17 cellular contexts compared by ENCODE assay signal in genomic region chr7:109331423-109331822, GRCh38.
DNase-seq lines count a peak whose midpoint lies in the region; ATAC-seq, FAIRE-seq and TF ChIP-seq lines count a peak whose summit lies in the region.
"Had no signal": no experiment of that assay in that cellular context is flagged by ENCODE, and none has a peak within 500 bp of the region (broad histone marks: within the 10 kb centered on the region; RNA-seq: fewer than 3 reads in every experiment).

No MANE protein-coding gene starts in this region.

- DNase-seq in HepG2 (ENCODE audit: low spot score) (no peak), right lobe of liver (no peak), PC-9 (no peak), kidney (no peak), T-helper 9 cell (no peak), prostate gland (ENCODE audit: low spot score) (no peak)
- DNase-seq: C1 segment of cervical spinal cord; Calu3; CD4-positive, alpha-beta memory T cell; COR-L47; DND-41; GDM1; H9 had no signal

- TF ChIP-seq CTCF in HepG2 (CRISPR knock-in tag; IDR thresholded peaks at IDR 0.05) (no peak), right lobe of liver (IDR thresholded peaks at IDR 0.05) (no peak), PC-9 (conservative IDR thresholded peaks at IDR 0.05) (no peak), kidney (IDR thresholded peaks at IDR 0.05; ENCODE audit: borderline replicate concordance, extremely low read depth, insufficient read depth) (no peak), prostate gland (IDR thresholded peaks at IDR 0.05) (no peak)

- no peaks in the 10 kb centered on the region for H3K4me1 ChIP-seq in HepG2 (ENCODE audit: insufficient read depth, low read length)
- H3K4me1 ChIP-seq in right lobe of liver: no peaks in the 10 kb centered on the region
- H3K4me1 ChIP-seq in PC-9 (replicated peaks; ENCODE audit: insufficient read depth): no peaks in the 10 kb centered on the region
- H3K4me1 ChIP-seq in kidney (ENCODE audit: control insufficient read depth in 1 of 2, insufficient read depth in 1 of 2, low read depth in 1 of 2, low read length in 2 of 2): no peaks in the 10 kb centered on the region
- H3K4me1 ChIP-seq in prostate gland (replicated peaks): no peaks in the 10 kb centered on the region

- BruUV-seq in HepG2 (replicated peaks; lab: Mats Ljungman, UMichigan) (no TSS peak), PC-9 (replicated peaks; lab: Mats Ljungman, UMichigan) (no TSS peak)

- H3K36me3 ChIP-seq in HepG2 (replicated peaks in 1 of 2; ENCODE audit: control insufficient read depth in 1 of 2, insufficient read depth in 2 of 2, low read length in 2 of 2) (no peaks in the 10 kb centered on the region), right lobe of liver (no peaks in the 10 kb centered on the region), PC-9 (ENCODE audit: low read depth) (no peaks in the 10 kb centered on the region), kidney (ENCODE audit: control insufficient read depth in 1 of 2, insufficient read depth in 2 of 2, low read length in 2 of 2) (no peaks in the 10 kb centered on the region), prostate gland (no peaks in the 10 kb centered on the region)

- WGBS in HepG2 (ENCODE audit: low lambda C conversion rate): 3% methylated on average over 4 of the region's 4 CpGs
- WGBS in right lobe of liver (ENCODE audit: insufficient coverage, low coverage, low lambda C conversion rate, missing lambda C conversion rate): 77% methylated on average over 4 of the region's 4 CpGs
- WGBS in prostate gland: 69% methylated on average over 4 of the region's 4 CpGs

- H3K4me3 ChIP-seq in HepG2 (replicated peaks in 1 of 3; ENCODE audit: insufficient read depth in 1 of 3, low read depth in 2 of 3, low read length in 3 of 3) (no peak overlapping the region), right lobe of liver (no peak overlapping the region), PC-9 (no peak overlapping the region), kidney (ENCODE audit: low read length in 2 of 2) (no peak overlapping the region), prostate gland (no peak overlapping the region)
- H3K4me3 ChIP-seq: GM12878, GM23338 had no signal

- H4K20me1 ChIP-seq in HepG2 (ENCODE audit: insufficient read depth, low read length) (no peaks in the 10 kb centered on the region), PC-9 (ENCODE audit: insufficient read depth) (no peaks in the 10 kb centered on the region)

- FAIRE-seq in HepG2 (lab: Jason Lieb, UNC): no peak
- peak; percentile 25 for FAIRE-seq in kidney (lab: Jason Lieb, UNC)
- FAIRE-seq: GM12878 had no signal

- TF ChIP-seq POLR2A in HepG2 (IDR thresholded peaks at IDR 0.05; ENCODE audit: insufficient read depth in 1 of 2, low read depth in 2 of 2, low read length in 2 of 2): no peak
- no peak for TF ChIP-seq POLR2A in right lobe of liver (IDR thresholded peaks at IDR 0.05)
- TF ChIP-seq POLR2A in prostate gland (IDR thresholded peaks at IDR 0.05): no peak

- H3K9me2 ChIP-seq in PC-9 (ENCODE audit: insufficient read depth): peaks cover 5% of the 10 kb centered on the region; the same call in 1 of the 2 replicates

- H2AFZ ChIP-seq in HepG2 (ENCODE audit: low read length) (no peak overlapping the region), PC-9 (peak overlapping the region; percentile 59)
- H2AFZ ChIP-seq: GM23338 had no signal

- no peaks in the 10 kb centered on the region for H3F3A ChIP-seq in PC-9 (ENCODE audit: insufficient read depth, low read depth)

- intact Hi-C loops in HepG2 (cut with micrococcal nuclease; ENCODE audit: unreplicated experiment): no loop called here
- intact Hi-C loops in right lobe of liver (cut with DNase I): no loop called here
- intact Hi-C loops in PC-9 (cut with micrococcal nuclease; ENCODE audit: unreplicated experiment): no loop called here
- intact Hi-C loops in kidney (cut with DNase I): no loop called here
- intact Hi-C loops in prostate gland (cut with DNase I): no loop called here

- H3K27ac ChIP-seq in HepG2 (ENCODE audit: extremely low read length, insufficient read depth, low read length) (no peak overlapping the region), right lobe of liver (no peak overlapping the region), PC-9 (no peak overlapping the region), kidney (ENCODE audit: low read depth in 2 of 2, low read length in 2 of 2) (no peak overlapping the region), prostate gland (no peak overlapping the region)
- H3K27ac ChIP-seq: 22Rv1 had no signal

- H3K4me2 ChIP-seq in HepG2 (ENCODE audit: low read depth, low read length) (no peak overlapping the region), PC-9 (no peak overlapping the region)
- H3K4me2 ChIP-seq: GM23338 had no signal

- in situ Hi-C loops in HepG2 (cut with HindIII; ENCODE audit: extremely low pct_ligation_motif_present, low pct_unique_long_range_greater_than_20kb): no loop called here

- no peak for ATAC-seq in HepG2
- ATAC-seq in right lobe of liver: no peak
- ATAC-seq: GM12878, GM23338, HCT116 had no signal

- TF ChIP-seq EP300 in HepG2 (IDR thresholded peaks at IDR 0.05; ENCODE audit: low read depth in 2 of 2, low read length in 2 of 2) (no peak), HepG2 (CRISPR knock-in tag; IDR thresholded peaks at IDR 0.05; ENCODE audit: borderline replicate concordance) (no peak)

- H3K79me2 ChIP-seq in HepG2 (ENCODE audit: insufficient read depth, low read length): no peaks in the 10 kb centered on the region
- no peaks in the 10 kb centered on the region for H3K79me2 ChIP-seq in PC-9 (ENCODE audit: low read depth)

- no peak overlapping the region for H3K9ac ChIP-seq in HepG2 (ENCODE audit: insufficient read depth, low read depth, low read length)
- H3K9ac ChIP-seq in kidney (ENCODE audit: low read length in 2 of 2): no peak overlapping the region

- POLR2A ChIA-PET in HepG2 (lab: Yijun Ruan, JAX): no interaction called here
- POLR2A ChIA-PET in PC-9 (lab: Charles Lee; ENCODE audit: unreplicated experiment): no interaction called here

- CTCF ChIA-PET in HepG2 (lab: Yijun Ruan, JAX; ENCODE audit: low intra/inter-chr PET ratio, low total read pairs): no interaction called here
- CTCF ChIA-PET in PC-9 (lab: Charles Lee): no interaction called here

- H3K9me3 ChIP-seq in HepG2 (ENCODE audit: low read length): no peaks in the 10 kb centered on the region; the same call in 1 of the 2 replicates
- no peaks in the 10 kb centered on the region for H3K9me3 ChIP-seq in right lobe of liver
- no peaks in the 10 kb centered on the region for H3K9me3 ChIP-seq in PC-9 (ENCODE audit: insufficient read depth, low read depth)
- no peaks in the 10 kb centered on the region for H3K9me3 ChIP-seq in kidney (ENCODE audit: control insufficient read depth in 1 of 2, low read length in 2 of 2)
- H3K9me3 ChIP-seq in prostate gland: no peaks in the 10 kb centered on the region

- H3K27me3 ChIP-seq in HepG2 (ENCODE audit: control insufficient read depth in 1 of 2, insufficient read depth in 2 of 2, low read length in 2 of 2) (no peaks in the 10 kb centered on the region), right lobe of liver (no peaks in the 10 kb centered on the region), PC-9 (ENCODE audit: insufficient read depth, low read depth) (no peaks in the 10 kb centered on the region), prostate gland (replicated peaks; ENCODE audit: insufficient read depth) (no peaks in the 10 kb centered on the region)

- no peak for TF ChIP-seq RAD21 in HepG2 (CRISPR knock-in tag; IDR thresholded peaks at IDR 0.05)

TF ChIP-seq in HepG2, 621 proteins besides CTCF, POLR2A, EP300 and RAD21:
- TF ChIP-seq MAFF (IDR thresholded peaks at IDR 0.05; ENCODE audit: low read depth, low read length) (peak; percentile 49; the same call in 1 of the 2 replicates), ZNF446 (CRISPR knock-in tag; IDR thresholded peaks at IDR 0.05) (no peak), NFIC (IDR thresholded peaks at IDR 0.05; ENCODE audit: low read length) (no peak), MAFK (conservative IDR thresholded peaks at IDR 0.05 in 1 of 2, IDR thresholded peaks at IDR 0.05 in 1 of 2; ENCODE audit: low read length in 2 of 2) (peak in 1 of 2 experiments; percentile 81; a peak in 2 of 4 replicates)
